In the genomic region with DNA sequence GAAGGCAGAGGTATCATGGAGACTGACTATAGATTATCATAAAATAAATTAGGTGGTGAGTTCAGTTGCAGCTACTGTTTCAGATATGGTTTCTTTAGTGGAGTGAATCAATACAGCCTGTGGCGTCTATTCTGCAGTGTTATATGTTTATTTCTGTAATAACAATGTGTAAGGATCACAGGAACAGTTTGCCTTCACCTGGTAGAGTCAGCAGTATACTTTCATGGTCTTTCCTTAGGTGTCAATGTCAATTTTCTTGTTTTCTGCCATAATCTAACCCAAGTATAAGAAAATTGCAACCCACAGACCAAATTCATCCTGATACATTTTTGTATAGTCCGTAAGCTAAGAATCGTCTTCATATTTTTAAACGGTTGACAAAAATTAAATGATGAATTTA, we compare ENCODE assay signal across 7 cellular contexts.
"Had no signal": no experiment of that assay in that cellular context is flagged by ENCODE, and none has a peak within 500 bp of the region (broad histone marks: within the 10 kb centered on the region; RNA-seq: fewer than 3 reads in every experiment).

No MANE protein-coding gene starts in this region.

- DNase-seq: GDM1, GF-D8 had no signal

- ATAC-seq: GM12878 had no signal

- H3K4me3 ChIP-seq: GM12878 had no signal

- FAIRE-seq: GM12878, GM12891, GM12892, GM18507, GM19239 had no signal
